ENCODE assay signal across 8 cellular contexts in genomic region chr17:40648326-40648968, GRCh38. TPM values are rescaled to one million over a fixed set of nuclear protein-coding genes. Genes with fewer than 3 reads are reported as not detected.
DNase-seq lines count a peak whose midpoint lies in the region; ATAC-seq and TF ChIP-seq lines count a peak whose summit lies in the region.

No MANE protein-coding gene starts in this region.

- H3K27me3 ChIP-seq in Panc1 (ENCODE audit: control insufficient read depth, insufficient read depth, low read length) (no peaks in the 10 kb centered on the region), ectodermal cell (ENCODE audit: control insufficient read depth, insufficient read depth, low read length, poor library complexity, severe bottlenecking) (no peaks in the 10 kb centered on the region), vagina (no peaks in the 10 kb centered on the region)

- intact Hi-C loops in Panc1 (cut with micrococcal nuclease; ENCODE audit: unreplicated experiment): no loop called here
- intact Hi-C loops in vagina (cut with DNase I): no loop called here

- H3K27me3 Mint-ChIP-seq in activated T-cell treated with anti-CD3 and anti-CD28 coated beads, Interleukin-2, amount 50 U/mL, for 24 hours: no peaks in the 10 kb centered on the region
- no peaks in the 10 kb centered on the region for H3K27me3 Mint-ChIP-seq in mesothelial cell of epicardium (ENCODE audit: low read depth)

- no peak for TF ChIP-seq POLR2A in vagina (IDR thresholded peaks at IDR 0.05)

- H3K4me3 Mint-ChIP-seq in activated T-cell treated with anti-CD3 and anti-CD28 coated beads, Interleukin-2, amount 50 U/mL, for 24 hours: peak overlapping the region; percentile 98
- H3K4me3 Mint-ChIP-seq in mesothelial cell of epicardium: peak overlapping the region; percentile 79

- BruUV-seq in Panc1 (replicated peaks; lab: Mats Ljungman, UMichigan): no TSS peak

- CTCF ChIA-PET in Panc1 (lab: Charles Lee): no interaction called here

- H3K9me3 ChIP-seq in Panc1 (ENCODE audit: control insufficient read depth, insufficient read depth, low read depth, low read length) (no peaks in the 10 kb centered on the region), ectodermal cell (ENCODE audit: control insufficient read depth, low read length) (no peaks in the 10 kb centered on the region), vagina (no peaks in the 10 kb centered on the region)

- ATAC-seq in HG03045 (IDR thresholded peaks at IDR 0.05; ENCODE audit: unreplicated experiment) (peak; percentile 36), Panc1 (peak; percentile 73), HG03457 (IDR thresholded peaks at IDR 0.05; ENCODE audit: unreplicated experiment) (no peak)

- peak overlapping the region; percentile 99 for H3K27ac Mint-ChIP-seq in activated T-cell treated with anti-CD3 and anti-CD28 coated beads, Interleukin-2, amount 50 U/mL, for 24 hours
- peak overlapping the region; percentile 95 for H3K27ac Mint-ChIP-seq in mesothelial cell of epicardium

- in situ Hi-C loops in Panc1 (cut with HindIII; ENCODE audit: low pct_unique_long_range_greater_than_20kb, low sequenced_read_pairs): no loop called here

- peaks cover 47% of the 10 kb centered on the region for H3K36me3 Mint-ChIP-seq in activated T-cell treated with anti-CD3 and anti-CD28 coated beads, Interleukin-2, amount 50 U/mL, for 24 hours (ENCODE audit: low read depth)
- peaks cover 10% of the 10 kb centered on the region for H3K36me3 Mint-ChIP-seq in mesothelial cell of epicardium

- POLR2A ChIA-PET in Panc1 (lab: Charles Lee): no interaction called here

- H3K9me3 Mint-ChIP-seq in activated T-cell treated with anti-CD3 and anti-CD28 coated beads, Interleukin-2, amount 50 U/mL, for 24 hours: no peaks in the 10 kb centered on the region
- H3K9me3 Mint-ChIP-seq in mesothelial cell of epicardium: no peaks in the 10 kb centered on the region

- peaks cover 18% of the 10 kb centered on the region for H3K4me1 ChIP-seq in Panc1 (ENCODE audit: control insufficient read depth, insufficient read depth, low read length)
- H3K4me1 ChIP-seq in ectodermal cell (ENCODE audit: control insufficient read depth, insufficient read depth, low read length): peaks cover 7% of the 10 kb centered on the region
- peaks cover 50% of the 10 kb centered on the region for H3K4me1 ChIP-seq in vagina

- H3K27ac ChIP-seq in Panc1 (ENCODE audit: low read length) (peak overlapping the region; percentile 97), ectodermal cell (ENCODE audit: insufficient read depth, low read depth, low read length, poor library complexity, severe bottlenecking) (peak overlapping the region; percentile 99), vagina (peak overlapping the region; percentile 96)

- DNase-seq in activated T-cell treated with anti-CD3 and anti-CD28 coated beads, Interleukin-2, amount 50 U/mL, for 24 hours: no peak
- no peak for DNase-seq in activated T-cell treated with anti-CD3 and anti-CD28 coated beads, Interleukin-2, amount 50 U/mL, for 1 hour
- no peak for DNase-seq in Panc1 (ENCODE audit: low read depth, low spot score)
- peak in 1 of 2 experiments; percentile 26 for DNase-seq in mesothelial cell of epicardium (ENCODE audit: low spot score in 2 of 2, unreplicated experiment in 2 of 2)
- no peak for DNase-seq in vagina (ENCODE audit: extremely low spot score in 2 of 2)

- no peak for TF ChIP-seq CTCF in Panc1 (IDR thresholded peaks at IDR 0.05)
- TF ChIP-seq CTCF in mesothelial cell of epicardium (IDR thresholded peaks at IDR 0.05; ENCODE audit: unreplicated experiment): no peak
- no peak for TF ChIP-seq CTCF in vagina (IDR thresholded peaks at IDR 0.05)

- H3K36me3 ChIP-seq in Panc1 (ENCODE audit: control insufficient read depth, insufficient read depth, low read length) (peaks cover 23% of the 10 kb centered on the region), ectodermal cell (ENCODE audit: control insufficient read depth, insufficient read depth, low read length) (peaks cover 8% of the 10 kb centered on the region), vagina (peaks cover 0 to 7% of the 10 kb centered on the region in 2 donors)

- H3K4me3 ChIP-seq in Panc1 (ENCODE audit: low read depth in 2 of 2, low read length in 2 of 2) (peak overlapping the region; percentile 68 to 98), ectodermal cell (ENCODE audit: insufficient read depth, low read depth, low read length) (peak overlapping the region; percentile 89), vagina (peak overlapping the region; percentile 57 to 64)

- WGBS in ectodermal cell, 2 experiments: 3 to 4% methylated on average over 33 of the region's 33 CpGs

- H3K4me1 Mint-ChIP-seq in activated T-cell treated with anti-CD3 and anti-CD28 coated beads, Interleukin-2, amount 50 U/mL, for 24 hours (ENCODE audit: low read depth): peaks cover 44% of the 10 kb centered on the region
- H3K4me1 Mint-ChIP-seq in mesothelial cell of epicardium: peaks cover 38% of the 10 kb centered on the region

RNA-seq across cellular contexts. Expression of gene SMARCE1, which starts 0.8 kb away (rescaled TPM):
- total RNA-seq in Panc1 (2021; ENCODE audit: unreplicated experiment): 129 TPM
- 126 TPM for polyA plus RNA-seq in Panc1 (2012; ENCODE audit: insufficient read length)
- polyA plus RNA-seq in ectodermal cell (2013, experiment 1 of 4): 262 TPM
- 248 TPM for polyA plus RNA-seq in ectodermal cell (2013, experiment 2 of 4)
- 227 TPM for polyA plus RNA-seq in ectodermal cell (2013, experiment 3 of 4)
- 272 TPM for polyA plus RNA-seq in ectodermal cell (2013, experiment 4 of 4)
- total RNA-seq in mesothelial cell of epicardium: 162 to 163 TPM (median 162 TPM) in 3 replicates
- total RNA-seq in vagina: 96.3 TPM

RNA-seq across cellular contexts. Expression of gene KRT222, which starts 16.5 kb away (rescaled TPM):
- total RNA-seq in Panc1 (2021; ENCODE audit: unreplicated experiment): not detected
- polyA plus RNA-seq in Panc1 (2012; ENCODE audit: insufficient read length): not detected
- polyA plus RNA-seq in ectodermal cell (2013, experiment 1 of 4): not detected
- 0.59 TPM for polyA plus RNA-seq in ectodermal cell (2013, experiment 2 of 4)
- polyA plus RNA-seq in ectodermal cell (2013, experiment 3 of 4): 0.53 TPM
- polyA plus RNA-seq in ectodermal cell (2013, experiment 4 of 4): 0.65 TPM
- not detected in 3 replicates for total RNA-seq in mesothelial cell of epicardium
- total RNA-seq in vagina: not detected

RNA-seq across cellular contexts. Expression of gene KRT24, which starts 55.1 kb away (rescaled TPM):
- total RNA-seq in Panc1 (2021; ENCODE audit: unreplicated experiment) (not detected), mesothelial cell of epicardium (not detected in 3 replicates), vagina (1.5 TPM)
- not detected for polyA plus RNA-seq in Panc1 (2012; ENCODE audit: insufficient read length)
- not detected for polyA plus RNA-seq in ectodermal cell (2013, experiment 1 of 4)
- polyA plus RNA-seq in ectodermal cell (2013, experiment 2 of 4): not detected
- not detected for polyA plus RNA-seq in ectodermal cell (2013, experiment 3 of 4)
- not detected for polyA plus RNA-seq in ectodermal cell (2013, experiment 4 of 4)
